Comparison of ENCODE assay signal across 1 cellular context in genomic region chr3:196568246-196569002, GRCh38.
TF ChIP-seq lines count a peak whose summit lies in the region.

TSS of gene FBXO45 (plus strand) at chr3:196568660. CDS start at chr3:196568985, 325 bp downstream.
TSS of gene WDR53 (minus strand) at chr3:196568554. CDS start at chr3:196561475, 7,079 bp downstream.

TF ChIP-seq in HepG2, 621 proteins besides CTCF, POLR2A, EP300 and RAD21 (continued from another document and continues in another):
- TF ChIP-seq ZNF639 (CRISPR knock-in tag; conservative IDR thresholded peaks at IDR 0.05): peak; percentile 67; the same call in 1 of the 2 replicates
- no peak for TF ChIP-seq THAP7 (CRISPR knock-in tag; IDR thresholded peaks at IDR 0.05)
- TF ChIP-seq LRRFIP1 (CRISPR knock-in tag; conservative IDR thresholded peaks at IDR 0.05): no peak
- 0 out of 2 replicates have a peak, but pooled peaks have one; percentile 34 for TF ChIP-seq GLI4 (CRISPR knock-in tag; IDR thresholded peaks at IDR 0.05; ENCODE audit: borderline replicate concordance)
- TF ChIP-seq ZNF431 (CRISPR knock-in tag; IDR thresholded peaks at IDR 0.05; ENCODE audit: borderline replicate concordance, low read depth): peak; percentile 82
- no peak for TF ChIP-seq SRSF4 (IDR thresholded peaks at IDR 0.05; ENCODE audit: low read depth, low read length, poor library complexity, severe bottlenecking)
- no peak for TF ChIP-seq JUN (CRISPR knock-in tag; IDR thresholded peaks at IDR 0.05)
- TF ChIP-seq PRDM10 (CRISPR knock-in tag; IDR thresholded peaks at IDR 0.05; ENCODE audit: low read depth): peak; percentile 42; the same call in 1 of the 2 replicates
- no peak for TF ChIP-seq KDM3A (CRISPR knock-in tag; IDR thresholded peaks at IDR 0.05; ENCODE audit: low read depth)
- peak; percentile 78 for TF ChIP-seq ZNF143 (CRISPR knock-in tag; IDR thresholded peaks at IDR 0.05)
- TF ChIP-seq USF2 (IDR thresholded peaks at IDR 0.05; ENCODE audit: low read depth, low read length): no peak
- TF ChIP-seq USF2 (CRISPR knock-in tag; IDR thresholded peaks at IDR 0.05; ENCODE audit: borderline replicate concordance): no peak
- no peak for TF ChIP-seq ZNF674 (CRISPR knock-in tag; IDR thresholded peaks at IDR 0.05; ENCODE audit: low read depth)
- no peak for TF ChIP-seq NKX3-1 (CRISPR knock-in tag; IDR thresholded peaks at IDR 0.05)
- no peak for TF ChIP-seq SNAI1 (CRISPR knock-in tag; IDR thresholded peaks at IDR 0.05; ENCODE audit: borderline replicate concordance)
- TF ChIP-seq MTA1 (CRISPR knock-in tag; IDR thresholded peaks at IDR 0.05; ENCODE audit: borderline replicate concordance): no peak
- TF ChIP-seq PHF8 (CRISPR knock-in tag; IDR thresholded peaks at IDR 0.05): peak; percentile 81
- peak; percentile 92; the same call in 1 of the 2 replicates for TF ChIP-seq MIER3 (CRISPR knock-in tag; IDR thresholded peaks at IDR 0.05; ENCODE audit: borderline replicate concordance)
- TF ChIP-seq ZNF382 (CRISPR knock-in tag; IDR thresholded peaks at IDR 0.05; ENCODE audit: borderline replicate concordance): no peak
- no peak for TF ChIP-seq XBP1 (CRISPR knock-in tag; IDR thresholded peaks at IDR 0.05)
- TF ChIP-seq ZBTB43 (CRISPR knock-in tag; conservative IDR thresholded peaks at IDR 0.05): peak; percentile 50; the same call in 1 of the 2 replicates
- TF ChIP-seq SRSF9 (IDR thresholded peaks at IDR 0.05; ENCODE audit: borderline replicate concordance, insufficient read depth, low read depth, low read length, poor library complexity, severe bottlenecking): no peak
- TF ChIP-seq ZNF761 (CRISPR knock-in tag; conservative IDR thresholded peaks at IDR 0.05): no peak
- no peak for TF ChIP-seq HOXA7 (CRISPR knock-in tag; IDR thresholded peaks at IDR 0.05)
- TF ChIP-seq CHD4 (IDR thresholded peaks at IDR 0.05; ENCODE audit: borderline replicate concordance, low read length): no peak
- peak; percentile 60; the same call in 1 of the 2 replicates for TF ChIP-seq DR1 (CRISPR knock-in tag; IDR thresholded peaks at IDR 0.05)
- no peak for TF ChIP-seq ZNF10 (CRISPR knock-in tag; IDR thresholded peaks at IDR 0.05; ENCODE audit: borderline replicate concordance, low read depth)
- no peak for TF ChIP-seq ZNF292 (CRISPR knock-in tag; IDR thresholded peaks at IDR 0.05; ENCODE audit: borderline replicate concordance, low read depth)
- peak; percentile 44; the same call in 1 of the 2 replicates for TF ChIP-seq SP140L (CRISPR knock-in tag; IDR thresholded peaks at IDR 0.05; ENCODE audit: borderline replicate concordance)
- TF ChIP-seq POLR2AphosphoS2 (IDR thresholded peaks at IDR 0.05; ENCODE audit: low read depth, low read length): no peak
- peak; percentile 93 for TF ChIP-seq RBFOX2 (IDR thresholded peaks at IDR 0.05; ENCODE audit: low read depth, low read length)
- TF ChIP-seq ZNF430 (CRISPR knock-in tag; IDR thresholded peaks at IDR 0.05): no peak
- TF ChIP-seq SSRP1 (CRISPR knock-in tag; IDR thresholded peaks at IDR 0.05): no peak
- peak; percentile 94 for TF ChIP-seq SIN3B (IDR thresholded peaks at IDR 0.05; ENCODE audit: low read length)
- peak; percentile 38; the same call in 1 of the 2 replicates for TF ChIP-seq BHLHE40 (IDR thresholded peaks at IDR 0.05; ENCODE audit: low read length)
- TF ChIP-seq ZNF713 (CRISPR knock-in tag; IDR thresholded peaks at IDR 0.05): 0 out of 2 replicates have a peak, but pooled peaks have one; percentile 32
- no peak for TF ChIP-seq NCOR1 (IDR thresholded peaks at IDR 0.05; ENCODE audit: borderline replicate concordance, low read length)
- TF ChIP-seq GMEB1 (CRISPR knock-in tag; IDR thresholded peaks at IDR 0.05; ENCODE audit: borderline replicate concordance): peak; percentile 96
- peak; percentile 80 for TF ChIP-seq MXD1 (CRISPR knock-in tag; IDR thresholded peaks at IDR 0.05)
- peak; percentile 89; the same call in 1 of the 2 replicates for TF ChIP-seq ZNF572 (CRISPR knock-in tag; IDR thresholded peaks at IDR 0.05)
- TF ChIP-seq TAF15 (IDR thresholded peaks at IDR 0.05; ENCODE audit: low read depth, low read length, poor library complexity, severe bottlenecking): no peak
- no peak for TF ChIP-seq CC2D1A (CRISPR knock-in tag; IDR thresholded peaks at IDR 0.05)
- no peak for TF ChIP-seq HES4 (CRISPR knock-in tag; IDR thresholded peaks at IDR 0.05; ENCODE audit: borderline replicate concordance)
- no peak for TF ChIP-seq BRD4 (CRISPR knock-in tag; IDR thresholded peaks at IDR 0.05)
- peak; percentile 84 for TF ChIP-seq HCFC1 (IDR thresholded peaks at IDR 0.05; ENCODE audit: low read depth, low read length)
- no peak for TF ChIP-seq ZFP36L2 (CRISPR knock-in tag; IDR thresholded peaks at IDR 0.05)
- TF ChIP-seq NFE2 (CRISPR knock-in tag; IDR thresholded peaks at IDR 0.05): no peak
- TF ChIP-seq CENPX (CRISPR knock-in tag; IDR thresholded peaks at IDR 0.05): no peak
- TF ChIP-seq PPARG (CRISPR knock-in tag; conservative IDR thresholded peaks at IDR 0.05): peak; percentile 51; the same call in 1 of the 2 replicates
- TF ChIP-seq UBTF (CRISPR knock-in tag; IDR thresholded peaks at IDR 0.05): peak; percentile 98
